9 cellular contexts compared by ENCODE assay signal in genomic region chr5:151592855-151593408, GRCh38. TPM values are rescaled to one million over a fixed set of nuclear protein-coding genes. Genes with fewer than 3 reads are reported as not detected.
DNase-seq lines count a peak whose midpoint lies in the region; ATAC-seq and TF ChIP-seq lines count a peak whose summit lies in the region.
"Had no signal": no experiment of that assay in that cellular context is flagged by ENCODE, and none has a peak within 500 bp of the region (broad histone marks: within the 10 kb centered on the region; RNA-seq: fewer than 3 reads in every experiment).

No MANE protein-coding gene starts in this region.

- H3K4me3 Mint-ChIP-seq in osteocyte (ENCODE audit: unreplicated experiment), result no peak overlapping the region
- H3K4me3 Mint-ChIP-seq in activated CD4-positive, alpha-beta memory T cell treated with anti-CD3 and anti-CD28 coated beads for 36 hours, result no peak overlapping the region

- in situ Hi-C loops in GM13976 (cut with MboI; ENCODE audit: low sequenced_read_pairs, unreplicated experiment), result no loop called here

- H3K27me3 Mint-ChIP-seq in osteocyte (ENCODE audit: unreplicated experiment), result peaks cover 3% of the 10 kb centered on the region
- H3K27me3 Mint-ChIP-seq in activated CD4-positive, alpha-beta memory T cell treated with anti-CD3 and anti-CD28 coated beads for 36 hours, result no peaks in the 10 kb centered on the region

- no peaks in the 10 kb centered on the region for H3K36me3 Mint-ChIP-seq in osteocyte (ENCODE audit: unreplicated experiment)
- no peaks in the 10 kb centered on the region for H3K36me3 Mint-ChIP-seq in activated CD4-positive, alpha-beta memory T cell treated with anti-CD3 and anti-CD28 coated beads for 36 hours

- H3K9me3 Mint-ChIP-seq in osteocyte (ENCODE audit: unreplicated experiment), result no peaks in the 10 kb centered on the region
- H3K9me3 Mint-ChIP-seq in activated CD4-positive, alpha-beta memory T cell treated with anti-CD3 and anti-CD28 coated beads for 36 hours, result no peaks in the 10 kb centered on the region

- peak overlapping the region; percentile 81 for H3K27ac Mint-ChIP-seq in osteocyte (ENCODE audit: unreplicated experiment)
- no peak overlapping the region for H3K27ac Mint-ChIP-seq in activated CD4-positive, alpha-beta memory T cell treated with anti-CD3 and anti-CD28 coated beads for 36 hours

- peak; percentile 75 for ATAC-seq in GM18511 (IDR thresholded peaks at IDR 0.05; ENCODE audit: unreplicated experiment)
- peak; percentile 75 for ATAC-seq in GM21619 (IDR thresholded peaks at IDR 0.05; ENCODE audit: unreplicated experiment)

- DNase-seq in M059J (ENCODE audit: low read depth) (peak; percentile 26), osteocyte (ENCODE audit: extremely low spot score, unreplicated experiment) (no peak), GM13976 (ENCODE audit: low spot score) (no peak)
- no peak for DNase-seq in activated CD4-positive, alpha-beta T cell treated with anti-CD3 and anti-CD28 coated beads for 48 hours
- DNase-seq in activated CD4-positive, alpha-beta memory T cell treated with anti-CD3 and anti-CD28 coated beads for 36 hours, result no peak
- DNase-seq: WERI-Rb-1 had no signal

- POLR2A ChIA-PET in activated CD4-positive, alpha-beta memory T cell treated with anti-CD3 and anti-CD28 coated beads for 36 hours (lab: Charles Lee), result no interaction called here

- CTCF ChIA-PET in activated CD4-positive, alpha-beta memory T cell treated with anti-CD3 and anti-CD28 coated beads for 36 hours (lab: Charles Lee), result no interaction called here

- intact Hi-C loops in activated CD4-positive, alpha-beta memory T cell treated with anti-CD3 and anti-CD28 coated beads for 36 hours (cut with micrococcal nuclease), result no loop called here

- H3K4me1 Mint-ChIP-seq in osteocyte (ENCODE audit: unreplicated experiment), result peaks cover 81% of the 10 kb centered on the region
- H3K4me1 Mint-ChIP-seq in activated CD4-positive, alpha-beta memory T cell treated with anti-CD3 and anti-CD28 coated beads for 36 hours (ENCODE audit: low read depth), result no peaks in the 10 kb centered on the region

- TF ChIP-seq CTCF in osteocyte (IDR thresholded peaks at IDR 0.05), result no peak
- no peak for TF ChIP-seq CTCF in GM13976 (IDR thresholded peaks at IDR 0.05; ENCODE audit: borderline replicate concordance, control extremely low read depth, extremely low read depth, insufficient read depth, missing control alignments)

RNA-seq across cellular contexts. Expression of gene FAT2, which starts 1.8 kb away (rescaled TPM):
- 0.05 and 0.17 TPM in 2 replicates for total RNA-seq in M059J (2014; rRNA removed; shearing (Covaris generic))
- 30.1 and 38.4 TPM in 2 replicates for total RNA-seq in osteocyte
- not detected for total RNA-seq in activated CD4-positive, alpha-beta memory T cell treated with anti-CD3 and anti-CD28 coated beads for 36 hours
- total RNA-seq: OCI-LY7 had no signal

Comparison
In these comparisons a context has a peak if more than half of its experiments do, and no peak if none do; other contexts are left out.
1. RNA of gene FAT2, which starts 1.8 kb away (total RNA-seq): 30.1 to 38.4 TPM in osteocyte; 0.05 to 0.17 TPM in M059J and not detected in activated CD4-positive, alpha-beta memory T cell treated with anti-CD3 and anti-CD28 coated beads for 36 hours; every median in the first group is over 10 times any median in the second.